ENCODE assay signal across 25 cellular contexts in genomic region chr2:67075056-67075455, GRCh38.
"Had no signal": no experiment of that assay in that cellular context is flagged by ENCODE, and none has a peak within 500 bp of the region (broad histone marks: within the 10 kb centered on the region; RNA-seq: fewer than 3 reads in every experiment).

No MANE protein-coding gene starts in this region.

- H3K4me1 ChIP-seq: left ventricle myocardium inferior, prostate gland, right atrium auricular region, right lobe of liver, stomach, testis, upper lobe of right lung had no signal

- ATAC-seq: mucosa of descending colon; naive thymus-derived CD8-positive, alpha-beta T cell; right lobe of liver; stimulated activated naive B cell treated with anti-CD40 and anti-IgM and Interleukin-4, amounts not matched to agents 10 μg/mL and 1 μg/mL and 100 μg/mL, for 72 hours; stimulated activated naive CD8-positive, alpha-beta T cell treated with anti-CD3 and anti-CD28 coated beads, Interleukin-15, Interleukin-2, amounts not matched to agents 100 U/mL and 50 U/mL, for 24 hours; upper lobe of right lung had no signal

- H3K27me3 ChIP-seq: ovary, right atrium auricular region, right lobe of liver, stomach, testis, thyroid gland, upper lobe of right lung had no signal

- H3K9me3 ChIP-seq: left ventricle myocardium inferior, mucosa of descending colon, ovary, prostate gland, right lobe of liver, testis, thyroid gland, upper lobe of right lung had no signal

- DNase-seq: hippocampal formation; immature natural killer cell; kidney; left ventricle myocardium inferior; mesendoderm; midbrain; mucosa of descending colon; naive thymus-derived CD8-positive, alpha-beta T cell; ovary; right lobe of liver; stimulated activated CD4-positive, alpha-beta T cell treated with anti-CD3 and anti-CD28 coated beads, Interleukin-12 subunit alpha, Interleukin-12 subunit beta, amount 100 ng/mL, for 4 hours; stimulated activated CD4-positive, alpha-beta T cell treated with anti-CD3 and anti-CD28 coated beads, Interleukin-15, amount 100 ng/mL, for 24 hours; stimulated activated CD4-positive, alpha-beta T cell treated with anti-CD3 and anti-CD28 coated beads, Interleukin-2, amount 100 ng/mL, for 24 hours; stimulated activated CD4-positive, alpha-beta T cell treated with anti-CD3 and anti-CD28 coated beads, Interleukin-4, amount 100 ng/mL, for 1 hour; stimulated activated naive B cell treated with anti-CD40 and anti-IgM and Interleukin-4, amounts not matched to agents 10 μg/mL and 1 μg/mL and 100 μg/mL, for 72 hours; stimulated activated naive CD8-positive, alpha-beta T cell treated with anti-CD3 and anti-CD28 coated beads, Interleukin-15, Interleukin-2, amounts not matched to agents 100 U/mL and 50 U/mL, for 24 hours; stomach; testis; thyroid gland; trophoblast cell; upper lobe of right lung had no signal

- H3K36me3 Mint-ChIP-seq: immature natural killer cell; naive thymus-derived CD8-positive, alpha-beta T cell; stimulated activated naive B cell treated with anti-CD40 and anti-IgM and Interleukin-4, amounts not matched to agents 10 μg/mL and 1 μg/mL and 100 μg/mL, for 72 hours had no signal

- H3K27ac ChIP-seq: left ventricle myocardium inferior, ovary, prostate gland, right atrium auricular region, right lobe of liver, skin epidermis, stomach, testis, thyroid gland, upper lobe of right lung had no signal

- H3K27ac Mint-ChIP-seq: immature natural killer cell; naive thymus-derived CD8-positive, alpha-beta T cell; stimulated activated naive B cell treated with anti-CD40 and anti-IgM and Interleukin-4, amounts not matched to agents 10 μg/mL and 1 μg/mL and 100 μg/mL, for 72 hours had no signal

- H3K4me1 Mint-ChIP-seq: immature natural killer cell; naive thymus-derived CD8-positive, alpha-beta T cell; stimulated activated naive B cell treated with anti-CD40 and anti-IgM and Interleukin-4, amounts not matched to agents 10 μg/mL and 1 μg/mL and 100 μg/mL, for 72 hours had no signal

- H3K4me3 ChIP-seq: left ventricle myocardium inferior, lung, mucosa of descending colon, ovary, prostate gland, right atrium auricular region, right lobe of liver, skin epidermis, stomach, testis, thyroid gland, upper lobe of right lung had no signal

- H3K27me3 Mint-ChIP-seq: stimulated activated naive B cell treated with anti-CD40 and anti-IgM and Interleukin-4, amounts not matched to agents 10 μg/mL and 1 μg/mL and 100 μg/mL, for 72 hours had no signal

- H3K4me3 Mint-ChIP-seq: immature natural killer cell; naive thymus-derived CD8-positive, alpha-beta T cell; stimulated activated naive B cell treated with anti-CD40 and anti-IgM and Interleukin-4, amounts not matched to agents 10 μg/mL and 1 μg/mL and 100 μg/mL, for 72 hours had no signal

- H3K36me3 ChIP-seq: left ventricle myocardium inferior, ovary, prostate gland, right atrium auricular region, right lobe of liver, stomach, thyroid gland, upper lobe of right lung had no signal
